9 cellular contexts compared by ENCODE assay signal in the genomic region with DNA sequence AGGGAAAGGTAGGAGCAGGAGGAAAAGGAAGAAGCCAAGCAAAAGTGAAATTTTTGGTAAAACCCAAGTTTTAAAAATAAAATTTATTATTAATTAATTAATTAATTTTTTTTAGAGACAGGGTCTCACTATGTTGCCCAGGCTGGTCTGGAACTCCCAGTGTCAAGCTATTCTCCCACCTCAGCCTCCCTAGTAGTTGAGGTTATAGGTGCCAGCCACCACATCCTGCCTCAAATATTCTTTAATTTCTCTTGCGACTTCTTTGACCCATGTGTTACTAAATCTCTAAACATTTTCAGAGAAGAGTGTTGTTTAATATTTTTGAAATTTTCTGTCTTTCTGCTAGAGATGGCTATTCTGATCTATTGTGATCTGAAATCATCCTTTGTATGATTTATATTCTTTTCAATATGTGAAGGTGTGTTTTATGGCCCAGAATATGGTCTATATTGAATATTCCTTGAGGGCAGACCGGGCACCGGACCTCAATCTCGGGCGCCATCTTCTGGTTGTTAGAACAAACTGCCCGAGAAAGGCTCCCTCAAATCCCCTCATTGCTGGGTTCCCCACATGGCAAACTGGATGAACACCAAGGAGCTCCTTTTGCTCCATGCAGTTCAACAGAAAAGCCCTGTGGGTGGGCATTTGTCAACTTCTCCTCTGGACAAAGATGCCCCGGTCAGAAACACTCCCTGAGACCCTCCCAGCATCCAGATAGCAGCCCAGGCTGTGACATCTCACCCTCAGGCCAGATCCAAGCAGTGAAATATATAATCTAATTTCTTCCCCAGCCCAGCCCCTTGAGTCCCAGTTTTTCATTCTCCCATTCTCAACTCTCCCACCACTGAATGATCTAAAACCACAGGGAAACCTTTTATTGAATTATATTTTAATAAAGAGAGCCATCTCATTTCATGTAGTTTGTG.
A peak's percentile ranks its signal among the peaks of the same experiment; 100 is the strongest.
DNase-seq lines count a peak whose midpoint lies in the region; ATAC-seq, FAIRE-seq and TF ChIP-seq lines count a peak whose summit lies in the region.
"Had no signal": no experiment of that assay in that cellular context is flagged by ENCODE, and none has a peak within 500 bp of the region (broad histone marks: within the 10 kb centered on the region; RNA-seq: fewer than 3 reads in every experiment).

No MANE protein-coding gene starts in this region.

- POLR2A ChIA-PET in activated CD4-positive, alpha-beta memory T cell treated with anti-CD3 and anti-CD28 coated beads for 36 hours (lab: Charles Lee): no interaction called here

- CTCF ChIA-PET in activated CD4-positive, alpha-beta memory T cell treated with anti-CD3 and anti-CD28 coated beads for 36 hours (lab: Charles Lee): interaction anchor here (0.7 to 4.3 kb wide), 11 partner anchors 8 to 287 kb away, joined by 3 to 52 read pairs (median 4); a partner anchor contains a TSS

- no peaks in the 10 kb centered on the region for H3K4me1 Mint-ChIP-seq in activated CD4-positive, alpha-beta memory T cell treated with anti-CD3 and anti-CD28 coated beads for 36 hours (ENCODE audit: low read depth)

- in situ Hi-C loops in Caki2 (cut with HindIII; ENCODE audit: low pct_unique_long_range_greater_than_20kb, low sequenced_read_pairs): no loop called here

- peaks cover 10% of the 10 kb centered on the region for H3K27me3 Mint-ChIP-seq in activated CD4-positive, alpha-beta memory T cell treated with anti-CD3 and anti-CD28 coated beads for 36 hours

- DNase-seq in Caki2 (ENCODE audit: low read depth): peak; percentile 22
- peak; percentile 54 for DNase-seq in H54 (ENCODE audit: insufficient read length, low spot score)
- peak; percentile 49 for DNase-seq in NCI-H2196 (lab: John Stamatoyannopoulos, UW; ENCODE audit: unreplicated experiment)
- DNase-seq in activated CD4-positive, alpha-beta memory T cell treated with anti-CD3 and anti-CD28 coated beads for 36 hours: peak; percentile 58
- peak; percentile 25 for DNase-seq in fibroblast of gingiva (ENCODE audit: low read depth)
- peak; percentile 16 for DNase-seq in occipital lobe (lab: John Stamatoyannopoulos, UW)

- H3K4me3 Mint-ChIP-seq in activated CD4-positive, alpha-beta memory T cell treated with anti-CD3 and anti-CD28 coated beads for 36 hours: no peak overlapping the region

- intact Hi-C loops in activated CD4-positive, alpha-beta memory T cell treated with anti-CD3 and anti-CD28 coated beads for 36 hours (cut with micrococcal nuclease): loop anchor here (1.0 kb wide), 3 partner anchors 125 to 214 kb away; no protein-coding TSS in a partner anchor

- TF ChIP-seq POLR2A in H54 (IDR thresholded peaks at IDR 0.05; ENCODE audit: low read depth, low read length): no peak

- no peak overlapping the region for H3K27ac Mint-ChIP-seq in activated CD4-positive, alpha-beta memory T cell treated with anti-CD3 and anti-CD28 coated beads for 36 hours

- FAIRE-seq in H54 (lab: Jason Lieb, UNC): no peak
- FAIRE-seq: TTC549 had no signal

- no peaks in the 10 kb centered on the region for H3K9me3 Mint-ChIP-seq in activated CD4-positive, alpha-beta memory T cell treated with anti-CD3 and anti-CD28 coated beads for 36 hours

- ATAC-seq in GM18519 (IDR thresholded peaks at IDR 0.05; ENCODE audit: low FRiP score, unreplicated experiment) (no peak), GM21717 (IDR thresholded peaks at IDR 0.05; ENCODE audit: unreplicated experiment) (no peak)

- H3K36me3 Mint-ChIP-seq in activated CD4-positive, alpha-beta memory T cell treated with anti-CD3 and anti-CD28 coated beads for 36 hours: no peaks in the 10 kb centered on the region
